Comparison of ENCODE assay signal across 12 cellular contexts in genomic region chr10:44995581-44995913, GRCh38. TPM values are rescaled to one million over a fixed set of nuclear protein-coding genes. Genes with fewer than 3 reads are reported as not detected.
DNase-seq lines count a peak whose midpoint lies in the region; TF ChIP-seq lines count a peak whose summit lies in the region.
"Had no signal": no experiment of that assay in that cellular context is flagged by ENCODE, and none has a peak within 500 bp of the region (broad histone marks: within the 10 kb centered on the region; RNA-seq: fewer than 3 reads in every experiment).

No MANE protein-coding gene starts in this region.

- no peak for TF ChIP-seq RAD21 in liver (IDR thresholded peaks at IDR 0.05)

- DNase-seq in HL-60 (ENCODE audit: low read depth in 1 of 2, low spot score in 1 of 2): peak in 1 of 2 experiments; percentile 42
- no peak for DNase-seq in stomach
- DNase-seq in WERI-Rb-1: no peak
- DNase-seq in DMS53 treated with DMSO at 0.1 percent for 48 hours (lab: John Stamatoyannopoulos, UW; ENCODE audit: unreplicated experiment): no peak
- no peak for DNase-seq in NCI-H69 (lab: John Stamatoyannopoulos, UW)
- DNase-seq in KG1 (lab: John Stamatoyannopoulos, UW): no peak
- DNase-seq: activated CD4-positive, CD25-positive, alpha-beta regulatory T cell; activated naive CD8-positive, alpha-beta T cell treated with anti-CD3 and anti-CD28 coated beads for 36 hours; erythroblast; NCI-H1436 had no signal

- no peaks in the 10 kb centered on the region for H3K36me3 ChIP-seq in liver (ENCODE audit: control insufficient read depth in 4 of 4, insufficient read depth in 3 of 4, low read depth in 1 of 4, low read length in 3 of 4)
- peaks cover 0 to 29% (median 15%) of the 10 kb centered on the region in 4 donors for H3K36me3 ChIP-seq in stomach
- no peaks in the 10 kb centered on the region for H3K36me3 ChIP-seq in WERI-Rb-1

- H3K4me3 ChIP-seq in HL-60 (replicated peaks; ENCODE audit: insufficient read depth, low read length) (no peak overlapping the region), liver (ENCODE audit: low read depth in 1 of 3, low read length in 3 of 3) (no peak overlapping the region), stomach (no peak overlapping the region), WERI-Rb-1 (ENCODE audit: low read depth, low read length) (no peak overlapping the region)

- TF ChIP-seq EP300 in stomach (IDR thresholded peaks at IDR 0.05): no peak

- no peak for TF ChIP-seq CTCF in HL-60 (IDR thresholded peaks at IDR 0.05; ENCODE audit: insufficient read depth, low read length)
- TF ChIP-seq CTCF in VCaP (conservative IDR thresholded peaks at IDR 0.05): no peak
- no peak for TF ChIP-seq CTCF in liver (IDR thresholded peaks at IDR 0.05; ENCODE audit: low read depth, low read length, missing input control)
- no peak for TF ChIP-seq CTCF in stomach (IDR thresholded peaks at IDR 0.05)
- TF ChIP-seq CTCF in WERI-Rb-1 (IDR thresholded peaks at IDR 0.05; ENCODE audit: low read depth, low read length): no peak

- H3K9ac ChIP-seq in liver (ENCODE audit: low read depth in 1 of 2, low read length in 2 of 2): peak overlapping the region in 1 of 2 donors; percentile 29

- peak overlapping the region; percentile 11 for H3K27ac ChIP-seq in HL-60 (replicated peaks)
- H3K27ac ChIP-seq in VCaP: peak overlapping the region; percentile 32
- peak overlapping the region; percentile 65 to 94 for H3K27ac ChIP-seq in liver (ENCODE audit: low read depth in 1 of 2, low read length in 2 of 2)
- peak overlapping the region; percentile 71 to 96 (median 87) for H3K27ac ChIP-seq in stomach
- H3K27ac ChIP-seq in WERI-Rb-1: no peak overlapping the region

- H3K27me3 ChIP-seq in HL-60 (ENCODE audit: insufficient read depth, poor library complexity, severe bottlenecking) (no peaks in the 10 kb centered on the region), liver (ENCODE audit: control insufficient read depth in 4 of 4, insufficient read depth in 4 of 4, low read length in 3 of 4) (no peaks in the 10 kb centered on the region), stomach (no peaks in the 10 kb centered on the region), WERI-Rb-1 (ENCODE audit: insufficient read depth, low read depth, severe bottlenecking) (no peaks in the 10 kb centered on the region)

- TF ChIP-seq POLR2A in stomach (IDR thresholded peaks at IDR 0.05): no peak

- H3K9me3 ChIP-seq in liver (ENCODE audit: control insufficient read depth in 4 of 4, low read length in 3 of 4): no peaks in the 10 kb centered on the region
- no peaks in the 10 kb centered on the region for H3K9me3 ChIP-seq in stomach
- H3K9me3 ChIP-seq in WERI-Rb-1 (ENCODE audit: severe bottlenecking): no peaks in the 10 kb centered on the region

- intact Hi-C loops in stomach (cut with DNase I; ENCODE audit: low total_unique reads): no loop called here

- H3K4me1 ChIP-seq in liver (ENCODE audit: control insufficient read depth in 4 of 4, insufficient read depth in 4 of 4, low read length in 3 of 4) (peaks cover 42 to 88% (median 67%) of the 10 kb centered on the region in 4 donors), stomach (peaks cover 35 to 90% (median 74%) of the 10 kb centered on the region in 4 donors)

- WGBS in liver: 25% methylated on average over 4 of the region's 4 CpGs
- WGBS in stomach, 5 donors: 27 to 31% (median 29%) methylated on average over 4 of the region's 4 CpGs

TF ChIP-seq in liver, 16 proteins besides CTCF, POLR2A, EP300 and RAD21:
- no peak for TF ChIP-seq ZBTB33 (IDR thresholded peaks at IDR 0.05)
- TF ChIP-seq HNF4A (conservative IDR thresholded peaks at IDR 0.05): no peak
- no peak for TF ChIP-seq GABPA (IDR thresholded peaks at IDR 0.05 in 1 of 2, conservative IDR thresholded peaks at IDR 0.05 in 1 of 2)
- TF ChIP-seq JUND (IDR thresholded peaks at IDR 0.05): no peak
- TF ChIP-seq MAX (IDR thresholded peaks at IDR 0.05): no peak
- no peak for TF ChIP-seq EGR1 (IDR thresholded peaks at IDR 0.05; ENCODE audit: low read depth in 2 of 2)
- TF ChIP-seq NR2F2 (IDR thresholded peaks at IDR 0.05): no peak
- TF ChIP-seq TAF1 (conservative IDR thresholded peaks at IDR 0.05): no peak
- TF ChIP-seq SP1 (IDR thresholded peaks at IDR 0.05): no peak
- no peak for TF ChIP-seq ATF3 (IDR thresholded peaks at IDR 0.05)

RNA-seq across cellular contexts. Expression of gene ZNF22, which starts 5.2 kb away (rescaled TPM):
- total RNA-seq in liver (10 to 100 TPM; 19.3 to 22.6 TPM), stomach (10 to 100 TPM in 3 of 5 donors, 1 to 10 TPM in 1, under 1 TPM in 1; 0.58 to 39.8 (median 13.4) TPM)
- polyA plus RNA-seq in liver (10 to 100 TPM; 10.3 to 21.3 TPM), stomach (10 to 100 TPM; 12.1 to 23.5 (median 20.2) TPM)

RNA-seq across cellular contexts. Expression of gene DEPP1, which starts 16.9 kb away (rescaled TPM):
- 10 to 100 TPM; 10.7 to 33.4 TPM for total RNA-seq in liver
- polyA plus RNA-seq in liver: 10 to 100 TPM; 33.5 to 79.3 TPM
- 10 to 100 TPM in 4 of 5 donors, 1 to 10 TPM in 1; 9.8 to 72.9 (median 29.0) TPM for total RNA-seq in stomach
- 10 to 100 TPM; 24.4 to 65.1 (median 42.0) TPM for polyA plus RNA-seq in stomach

RNA-seq across cellular contexts. Expression of gene RASSF4, which starts 35.9 kb away (rescaled TPM):
- total RNA-seq in liver (10 to 100 TPM in 1 of 2 donors, 1 to 10 TPM in 1; 8.2 to 26.9 TPM), stomach (10 to 100 TPM in 4 of 5 donors, 1 to 10 TPM in 1; 7.8 to 74.5 (median 22.7) TPM)
- polyA plus RNA-seq in liver (10 to 100 TPM; 12.4 to 12.5 TPM), stomach (10 to 100 TPM in 2 of 3 donors, 1 to 10 TPM in 1; 7.8 to 13.7 (median 10.4) TPM)
